In genomic region chr3:185200639-185201038, GRCh38 we compare ENCODE assay signal across 16 cellular contexts. TPM values are rescaled to one million over a fixed set of nuclear protein-coding genes. Genes with fewer than 3 reads are reported as not detected.
DNase-seq lines count a peak whose midpoint lies in the region; ATAC-seq and TF ChIP-seq lines count a peak whose summit lies in the region.
"Had no signal": no experiment of that assay in that cellular context is flagged by ENCODE, and none has a peak within 500 bp of the region (broad histone marks: within the 10 kb centered on the region; RNA-seq: fewer than 3 reads in every experiment).

No MANE protein-coding gene starts in this region.

- peaks cover 10% of the 10 kb centered on the region for H3K4me1 ChIP-seq in foreskin keratinocyte
- no peaks in the 10 kb centered on the region for H3K4me1 ChIP-seq in effector memory CD4-positive, alpha-beta T cell (ENCODE audit: control insufficient read depth, insufficient read depth, low read length, poor library complexity, severe bottlenecking)

- ATAC-seq in foreskin keratinocyte = peak; percentile 99
- ATAC-seq: right cardiac atrium; stimulated activated naive CD8-positive, alpha-beta T cell treated with anti-CD3 and anti-CD28 coated beads, Interleukin-15, Interleukin-2, amounts not matched to agents 100 U/mL and 50 U/mL, for 24 hours had no signal

- H3K4me3 ChIP-seq in effector memory CD4-positive, alpha-beta T cell (ENCODE audit: insufficient read depth, low read depth, low read length, poor library complexity, severe bottlenecking) = no peak overlapping the region

- DNase-seq in HPDE6-E6E7 (ENCODE audit: extremely low spot score) (peak; percentile 85), astrocyte of the hippocampus (ENCODE audit: low read depth, low spot score) (peak; percentile 79), foreskin keratinocyte (peak; percentile 92 to 96)
- no peak for DNase-seq in activated CD8-positive, alpha-beta memory T cell treated with anti-CD3 and anti-CD28 coated beads for 24 hours
- no peak for DNase-seq in effector memory CD4-positive, alpha-beta T cell
- no peak for DNase-seq in activated CD4-positive, alpha-beta T cell treated with anti-CD3 and anti-CD28 coated beads, Interleukin-2, amount 50 U/mL, for 48 hours
- DNase-seq in activated CD4-positive, CD25-positive, alpha-beta regulatory T cell treated with anti-CD3 and anti-CD28 coated beads, Interleukin-2, amount 50 U/mL, for 72 hours = no peak
- DNase-seq: activated naive CD4-positive, alpha-beta T cell treated with anti-CD3 and anti-CD28 coated beads for 36 hours; cortex of kidney; glutamatergic neuron; kidney glomerular epithelial cell; naive B cell; NCI-H1092 treated with DMSO at 0.1 percent for 48 hours; NCI-H2171 treated with DMSO at 0.1 percent for 48 hours; right cardiac atrium; stimulated activated naive CD8-positive, alpha-beta T cell treated with anti-CD3 and anti-CD28 coated beads, Interleukin-15, Interleukin-2, amounts not matched to agents 100 U/mL and 50 U/mL, for 24 hours had no signal

- TF ChIP-seq CTCF in foreskin keratinocyte (conservative IDR thresholded peaks at IDR 0.05) = no peak

- peak overlapping the region; percentile 93 for H3K27ac ChIP-seq in foreskin keratinocyte
- no peak overlapping the region for H3K27ac ChIP-seq in effector memory CD4-positive, alpha-beta T cell (ENCODE audit: insufficient read depth, low read length, poor library complexity, severe bottlenecking)

- no peaks in the 10 kb centered on the region for H3K9me3 ChIP-seq in effector memory CD4-positive, alpha-beta T cell (ENCODE audit: control insufficient read depth, low read length)

- H3K36me3 ChIP-seq in effector memory CD4-positive, alpha-beta T cell (ENCODE audit: control insufficient read depth, insufficient read depth, low read length) = no peaks in the 10 kb centered on the region

- no peaks in the 10 kb centered on the region for H3K27me3 ChIP-seq in foreskin keratinocyte
- H3K27me3 ChIP-seq in effector memory CD4-positive, alpha-beta T cell (replicated peaks; ENCODE audit: control insufficient read depth, insufficient read depth, low read length, poor library complexity, severe bottlenecking) = no peaks in the 10 kb centered on the region

RNA-seq across cellular contexts. Expression of gene C3orf70, which starts 47.8 kb away (rescaled TPM):
- under 0.01 TPM in 1 of 2 replicates, not detected in the other for total RNA-seq in foreskin keratinocyte
- polyA plus RNA-seq in foreskin keratinocyte = not detected in 2 replicates
- total RNA-seq: activated naive CD4-positive, alpha-beta T cell treated with anti-CD3 and anti-CD28 coated beads for 36 hours had no signal

RNA-seq across cellular contexts. Expression of gene EHHADH, which starts 53.2 kb away (rescaled TPM):
- total RNA-seq in foreskin keratinocyte = 5.5 and 5.9 TPM in 2 replicates
- 1.9 and 2.2 TPM in 2 replicates for polyA plus RNA-seq in foreskin keratinocyte

Comparison
In these comparisons a context has a peak if more than half of its experiments do, and no peak if none do; other contexts are left out.
1. DNase-seq: peak in HPDE6-E6E7 (single experiment), astrocyte of the hippocampus (single experiment) and foreskin keratinocyte (2 of 2); none in activated CD8-positive, alpha-beta memory T cell treated with anti-CD3 and anti-CD28 coated beads for 24 hours (single experiment), effector memory CD4-positive, alpha-beta T cell (0 of 3), activated CD4-positive, alpha-beta T cell treated with anti-CD3 and anti-CD28 coated beads, Interleukin-2, amount 50 U/mL, for 48 hours (0 of 2) and activated CD4-positive, CD25-positive, alpha-beta regulatory T cell treated with anti-CD3 and anti-CD28 coated beads, Interleukin-2, amount 50 U/mL, for 72 hours (single experiment).